ENCODE assay signal across 8 cellular contexts in genomic region chr7:152760384-152761115, GRCh38. TPM values are rescaled to one million over a fixed set of nuclear protein-coding genes. Genes with fewer than 3 reads are reported as not detected.
DNase-seq lines count a peak whose midpoint lies in the region; ATAC-seq and TF ChIP-seq lines count a peak whose summit lies in the region.

No MANE protein-coding gene starts in this region.

- H3K27ac Mint-ChIP-seq in naive B cell: peak overlapping the region; percentile 56 to 95 (median 90)

- H3K4me3 ChIP-seq in left ventricle myocardium inferior (peak overlapping the region; percentile 100), choroid plexus epithelial cell (ENCODE audit: low read depth, low read length) (peak overlapping the region; percentile 88)

- TF ChIP-seq CTCF in left ventricle myocardium inferior (IDR thresholded peaks at IDR 0.05; ENCODE audit: borderline replicate concordance): no peak
- TF ChIP-seq CTCF in choroid plexus epithelial cell (conservative IDR thresholded peaks at IDR 0.05; ENCODE audit: low read depth, low read length): no peak

- peak overlapping the region; percentile 96 for H3K27ac ChIP-seq in left ventricle myocardium inferior (replicated peaks)

- DNase-seq in left ventricle myocardium inferior (no peak), Right ventricle myocardium superior (no peak), NCI-H82 treated with DMSO at 0.1 percent for 48 hours (lab: John Stamatoyannopoulos, UW; ENCODE audit: unreplicated experiment) (peak; percentile 21), choroid plexus epithelial cell (ENCODE audit: low read depth) (peak; percentile 21), naive B cell (no peak)
- DNase-seq in activated CD4-positive, alpha-beta T cell treated with anti-CD3 and anti-CD28 coated beads, Interleukin-2, amount 50 U/mL, for 48 hours: no peak

- no peak for ATAC-seq in Right ventricle myocardium superior (ENCODE audit: poor library complexity)
- no peak for ATAC-seq in naive B cell (ENCODE audit: low read depth in 2 of 2)
- ATAC-seq in GM18873 (IDR thresholded peaks at IDR 0.05; ENCODE audit: low FRiP score, unreplicated experiment): no peak
- no peak for ATAC-seq in GM19324 (IDR thresholded peaks at IDR 0.05; ENCODE audit: low FRiP score, unreplicated experiment)

- H3K9me3 Mint-ChIP-seq in naive B cell: no peaks in the 10 kb centered on the region

- H3K36me3 Mint-ChIP-seq in naive B cell: no peaks in the 10 kb centered on the region

- H3K4me1 Mint-ChIP-seq in naive B cell: peaks cover 12 to 26% (median 16%) of the 10 kb centered on the region in 3 donors

- H3K4me3 Mint-ChIP-seq in naive B cell: peak overlapping the region; percentile 79 to 95 (median 92)

- intact Hi-C loops in left ventricle myocardium inferior (cut with micrococcal nuclease) (no loop called here), Right ventricle myocardium superior (cut with DNase I) (no loop called here)

- peaks cover 6% of the 10 kb centered on the region for H3K9me3 ChIP-seq in left ventricle myocardium inferior (replicated peaks)

- H3K36me3 ChIP-seq in left ventricle myocardium inferior: no peaks in the 10 kb centered on the region

- H3K27me3 Mint-ChIP-seq in naive B cell: peaks cover 0 to 9% (median 3%) of the 10 kb centered on the region in 3 donors

- no peaks in the 10 kb centered on the region for H3K27me3 ChIP-seq in left ventricle myocardium inferior (ENCODE audit: low read depth)

- H3K4me1 ChIP-seq in left ventricle myocardium inferior: peaks cover 24% of the 10 kb centered on the region

RNA-seq across cellular contexts. Expression of gene ACTR3B, which starts 1.0 kb away (rescaled TPM):
- total RNA-seq in left ventricle myocardium inferior (9.0 TPM), Right ventricle myocardium superior (8.1 TPM)
- polyA plus RNA-seq in naive B cell (ENCODE audit: low read depth in 6 of 6): 1 to 10 TPM; 6.3 to 9.9 (median 8.5) TPM

Comparison
In these comparisons a context has a peak if more than half of its experiments do, and no peak if none do; other contexts are left out.
1. DNase-seq: peak in NCI-H82 treated with DMSO at 0.1 percent for 48 hours (single experiment) and choroid plexus epithelial cell (single experiment); none in left ventricle myocardium inferior (single experiment), Right ventricle myocardium superior (single experiment), naive B cell (single experiment) and activated CD4-positive, alpha-beta T cell treated with anti-CD3 and anti-CD28 coated beads, Interleukin-2, amount 50 U/mL, for 48 hours (0 of 2).